In the genomic region with DNA sequence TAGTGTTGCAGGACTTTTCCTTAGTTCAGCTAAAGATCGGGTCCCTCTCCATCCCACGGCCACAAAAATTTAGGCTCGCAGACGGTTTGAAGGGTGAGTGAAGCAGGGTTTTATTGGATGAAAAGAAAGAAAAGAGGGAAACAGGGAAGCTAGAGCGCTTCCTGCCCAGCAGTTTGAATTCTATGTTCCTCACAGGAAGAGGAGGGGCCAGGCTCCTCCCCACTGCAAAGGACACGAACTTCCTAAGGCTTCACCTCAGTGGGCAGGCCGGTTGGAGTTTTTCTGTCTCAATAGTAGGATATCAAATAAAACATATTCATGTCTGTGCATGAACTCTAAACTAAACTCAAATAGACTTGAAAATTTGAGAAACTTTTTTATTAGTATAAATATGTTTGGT, we compare ENCODE assay signal across 20 cellular contexts. TPM values are rescaled to one million over a fixed set of nuclear protein-coding genes. Genes with fewer than 3 reads are reported as not detected.
"Had no signal": no experiment of that assay in that cellular context is flagged by ENCODE, and none has a peak within 500 bp of the region (broad histone marks: within the 10 kb centered on the region; RNA-seq: fewer than 3 reads in every experiment).

No MANE protein-coding gene starts in this region.

- H3K27me3 Mint-ChIP-seq: activated naive CD8-positive, alpha-beta T cell treated with anti-CD3 and anti-CD28 coated beads, Interleukin-2, amount 50 U/mL, for 24 hours; naive B cell; stimulated activated naive CD8-positive, alpha-beta T cell treated with anti-CD3 and anti-CD28 coated beads, Interleukin-15, amount 100 ng/mL, for 72 hours had no signal

- H3K4me3 ChIP-seq: ascending aorta, cardiac muscle cell, esophagus muscularis mucosa, lung, sigmoid colon, testis had no signal

- ATAC-seq: activated naive CD8-positive, alpha-beta T cell treated with anti-CD3 and anti-CD28 coated beads, Interleukin-2, amount 50 U/mL, for 24 hours; left colon; stimulated activated naive CD8-positive, alpha-beta T cell treated with anti-CD3 and anti-CD28 coated beads, Interleukin-15, amount 100 ng/mL, for 72 hours had no signal

- H3K36me3 ChIP-seq: ascending aorta, cardiac muscle cell, esophagus muscularis mucosa, sigmoid colon had no signal

- DNase-seq: activated CD4-positive, alpha-beta T cell treated with anti-CD3 and anti-CD28 coated beads for 48 hours; activated effector memory CD4-positive, alpha-beta T cell treated with Interleukin-2 at 50 U/mL for 16 hours; activated naive CD8-positive, alpha-beta T cell treated with anti-CD3 and anti-CD28 coated beads, Interleukin-2, amount 50 U/mL, for 24 hours; activated T-cell treated with anti-CD3 and anti-CD28 coated beads, Interleukin-2, amount 50 U/mL, for 1 hour; glutamatergic neuron; left colon; naive B cell; sigmoid colon; stimulated activated CD4-positive, alpha-beta T cell treated with anti-CD3 and anti-CD28 coated beads, Interleukin-2, amount 100 ng/mL, for 48 hours; stimulated activated naive CD8-positive, alpha-beta T cell treated with anti-CD3 and anti-CD28 coated beads, Interleukin-15, amount 100 ng/mL, for 72 hours; T-helper 9 cell; testis had no signal

- H3K9me3 Mint-ChIP-seq: activated naive CD8-positive, alpha-beta T cell treated with anti-CD3 and anti-CD28 coated beads, Interleukin-2, amount 50 U/mL, for 24 hours; naive B cell; stimulated activated naive CD8-positive, alpha-beta T cell treated with anti-CD3 and anti-CD28 coated beads, Interleukin-15, amount 100 ng/mL, for 72 hours had no signal

- H3K27me3 ChIP-seq: ascending aorta, cardiac muscle cell, esophagus muscularis mucosa, sigmoid colon, testis had no signal

- H3K4me3 Mint-ChIP-seq: activated naive CD8-positive, alpha-beta T cell treated with anti-CD3 and anti-CD28 coated beads, Interleukin-2, amount 50 U/mL, for 24 hours; stimulated activated naive CD8-positive, alpha-beta T cell treated with anti-CD3 and anti-CD28 coated beads, Interleukin-15, amount 100 ng/mL, for 72 hours had no signal

- H3K27ac ChIP-seq: ascending aorta, esophagus muscularis mucosa, VCaP had no signal

- H3K27ac Mint-ChIP-seq: activated naive CD8-positive, alpha-beta T cell treated with anti-CD3 and anti-CD28 coated beads, Interleukin-2, amount 50 U/mL, for 24 hours; stimulated activated naive CD8-positive, alpha-beta T cell treated with anti-CD3 and anti-CD28 coated beads, Interleukin-15, amount 100 ng/mL, for 72 hours had no signal

- H3K9me3 ChIP-seq: ascending aorta, esophagus muscularis mucosa, sigmoid colon, testis had no signal

RNA-seq across cellular contexts. Expression of gene DAPP1, which starts 27.4 kb away (rescaled TPM):
- total RNA-seq: ascending aorta, fibroblast of villous mesenchyme, osteoblast, pulmonary artery endothelial cell had no signal
- polyA plus RNA-seq: cardiac muscle cell had no signal
